In genomic region chr18:21084511-21085078, GRCh38 we compare ENCODE assay signal across 18 cellular contexts. TPM values are rescaled to one million over a fixed set of nuclear protein-coding genes. Genes with fewer than 3 reads are reported as not detected.
DNase-seq lines count a peak whose midpoint lies in the region; ATAC-seq, FAIRE-seq and TF ChIP-seq lines count a peak whose summit lies in the region.
"Had no signal": no experiment of that assay in that cellular context is flagged by ENCODE, and none has a peak within 500 bp of the region (broad histone marks: within the 10 kb centered on the region; RNA-seq: fewer than 3 reads in every experiment).

No MANE protein-coding gene starts in this region.

- intact Hi-C loops in natural killer cell (cut with micrococcal nuclease): no loop called here
- intact Hi-C loops in activated T-helper 1 cell treated with anti-CD3 and anti-CD28 coated beads, Interleukin-12 subunit alpha, Interleukin-12 subunit beta, Interleukin-2, Interleukin-4 antibody, amounts not matched to agents 30 ng/mL and 10 ng/mL and 1 ng/mL, durations not matched to agents 14 hours and 24 hours and 36 hours (cut with micrococcal nuclease): no loop called here

- no peaks in the 10 kb centered on the region for H3K27me3 Mint-ChIP-seq in activated T-cell treated with anti-CD3 and anti-CD28 coated beads, Interleukin-2, amount 50 U/mL, for 72 hours (ENCODE audit: low read depth)
- H3K27me3 Mint-ChIP-seq in astrocyte (ENCODE audit: low read depth, unreplicated experiment): no peaks in the 10 kb centered on the region
- no peaks in the 10 kb centered on the region for H3K27me3 Mint-ChIP-seq in natural killer cell (ENCODE audit: low read depth in 2 of 2)
- no peaks in the 10 kb centered on the region for H3K27me3 Mint-ChIP-seq in activated T-helper 1 cell treated with anti-CD3 and anti-CD28 coated beads, Interleukin-12 subunit alpha, Interleukin-12 subunit beta, Interleukin-2, Interleukin-4 antibody, amounts not matched to agents 30 ng/mL and 10 ng/mL and 1 ng/mL, durations not matched to agents 14 hours and 24 hours and 36 hours (ENCODE audit: insufficient read depth)
- H3K27me3 Mint-ChIP-seq: CD4-positive, alpha-beta T cell had no signal

- no peaks in the 10 kb centered on the region for H3K9me3 ChIP-seq in astrocyte (ENCODE audit: insufficient read depth, low read depth, low read length)
- H3K9me3 ChIP-seq: Peyer's patch had no signal

- no peak for TF ChIP-seq CTCF in astrocyte (IDR thresholded peaks at IDR 0.05; ENCODE audit: insufficient read depth, low read depth, low read length)
- no peak for TF ChIP-seq CTCF in natural killer cell (IDR thresholded peaks at IDR 0.05)

- H3K9me3 Mint-ChIP-seq in activated T-cell treated with anti-CD3 and anti-CD28 coated beads, Interleukin-2, amount 50 U/mL, for 72 hours: peaks cover 7 to 10% of the 10 kb centered on the region in 2 donors
- no peaks in the 10 kb centered on the region for H3K9me3 Mint-ChIP-seq in astrocyte (ENCODE audit: unreplicated experiment)
- peaks cover 0 to 5% of the 10 kb centered on the region in 2 donors for H3K9me3 Mint-ChIP-seq in natural killer cell
- peaks cover 22% of the 10 kb centered on the region for H3K9me3 Mint-ChIP-seq in activated T-helper 1 cell treated with anti-CD3 and anti-CD28 coated beads, Interleukin-12 subunit alpha, Interleukin-12 subunit beta, Interleukin-2, Interleukin-4 antibody, amounts not matched to agents 30 ng/mL and 10 ng/mL and 1 ng/mL, durations not matched to agents 14 hours and 24 hours and 36 hours

- H3K27me3 ChIP-seq in astrocyte (ENCODE audit: insufficient read depth, low read length): no peaks in the 10 kb centered on the region
- H3K27me3 ChIP-seq: Peyer's patch had no signal

- peak in 1 of 2 donors; percentile 29 for ATAC-seq in activated T-cell treated with anti-CD3 and anti-CD28 coated beads, Interleukin-2, amount 50 U/mL, for 72 hours (replicated peaks in 1 of 2)
- ATAC-seq in natural killer cell (no peak), HG03460 (IDR thresholded peaks at IDR 0.05; ENCODE audit: unreplicated experiment) (no peak)

- peak overlapping the region; percentile 76 for H3K27ac Mint-ChIP-seq in activated T-cell treated with anti-CD3 and anti-CD28 coated beads, Interleukin-2, amount 50 U/mL, for 72 hours
- H3K27ac Mint-ChIP-seq in astrocyte (ENCODE audit: unreplicated experiment): no peak overlapping the region
- H3K27ac Mint-ChIP-seq in natural killer cell: peak overlapping the region; percentile 65
- no peak overlapping the region for H3K27ac Mint-ChIP-seq in activated T-helper 1 cell treated with anti-CD3 and anti-CD28 coated beads, Interleukin-12 subunit alpha, Interleukin-12 subunit beta, Interleukin-2, Interleukin-4 antibody, amounts not matched to agents 30 ng/mL and 10 ng/mL and 1 ng/mL, durations not matched to agents 14 hours and 24 hours and 36 hours
- H3K27ac Mint-ChIP-seq: CD4-positive, alpha-beta T cell had no signal

- no peak overlapping the region for H3K4me3 ChIP-seq in astrocyte (ENCODE audit: insufficient read depth, low read depth, low read length)
- H3K4me3 ChIP-seq: Peyer's patch had no signal

- no peaks in the 10 kb centered on the region for H3K36me3 ChIP-seq in astrocyte (ENCODE audit: insufficient read depth, low read length)
- H3K36me3 ChIP-seq: Peyer's patch had no signal

- H3K4me3 Mint-ChIP-seq in activated T-cell treated with anti-CD3 and anti-CD28 coated beads, Interleukin-2, amount 50 U/mL, for 72 hours: peak overlapping the region in 1 of 2 donors; percentile 61
- H3K4me3 Mint-ChIP-seq in astrocyte (ENCODE audit: unreplicated experiment) (no peak overlapping the region), natural killer cell (peak overlapping the region; percentile 54)
- H3K4me3 Mint-ChIP-seq in activated T-helper 1 cell treated with anti-CD3 and anti-CD28 coated beads, Interleukin-12 subunit alpha, Interleukin-12 subunit beta, Interleukin-2, Interleukin-4 antibody, amounts not matched to agents 30 ng/mL and 10 ng/mL and 1 ng/mL, durations not matched to agents 14 hours and 24 hours and 36 hours: no peak overlapping the region
- H3K4me3 Mint-ChIP-seq: CD4-positive, alpha-beta T cell had no signal

- DNase-seq in activated T-cell treated with anti-CD3 and anti-CD28 coated beads, Interleukin-2, amount 50 U/mL, for 72 hours: no peak
- no peak for DNase-seq in activated T-cell treated with anti-CD3 and anti-CD28 coated beads, Interleukin-2, amount 50 U/mL, for 48 hours
- DNase-seq in ELR (ENCODE audit: low read depth): peak; percentile 7
- no peak for DNase-seq in astrocyte (ENCODE audit: low read depth)
- no peak for DNase-seq in natural killer cell
- DNase-seq in activated T-helper 1 cell treated with anti-CD3 and anti-CD28 coated beads, Interleukin-12 subunit alpha, Interleukin-12 subunit beta, Interleukin-2, Interleukin-4 antibody, amounts not matched to agents 30 ng/mL and 10 ng/mL and 1 ng/mL, durations not matched to agents 14 hours and 24 hours and 36 hours (ENCODE audit: low spot score): no peak
- DNase-seq in effector CD4-positive, alpha-beta T cell: no peak
- DNase-seq: AML-193; CD4-positive, alpha-beta T cell; H7; Karpas-422; NCI-H1417; NCI-H1930; NCI-H2171; NCI-H774; Peyer's patch; Right ventricle myocardium superior had no signal

- H4K20me1 ChIP-seq in astrocyte (ENCODE audit: insufficient read depth, low read length): peaks cover 90% of the 10 kb centered on the region

- no peak overlapping the region for H3K9ac ChIP-seq in astrocyte (ENCODE audit: low read length)

- H3K79me2 ChIP-seq in astrocyte (ENCODE audit: insufficient read depth, low read length): peaks cover 98% of the 10 kb centered on the region

- no peak overlapping the region for H2AFZ ChIP-seq in astrocyte (ENCODE audit: low read depth, low read length)

- H3K27ac ChIP-seq in astrocyte (ENCODE audit: low read depth, low read length): no peak overlapping the region
- H3K27ac ChIP-seq: Peyer's patch had no signal

- H3K36me3 Mint-ChIP-seq in activated T-cell treated with anti-CD3 and anti-CD28 coated beads, Interleukin-2, amount 50 U/mL, for 72 hours (ENCODE audit: insufficient read depth in 2 of 2): peaks cover 6 to 20% of the 10 kb centered on the region in 2 donors
- H3K36me3 Mint-ChIP-seq in astrocyte (ENCODE audit: low read depth, unreplicated experiment) (no peaks in the 10 kb centered on the region), natural killer cell (no peaks in the 10 kb centered on the region)
- peaks cover 4% of the 10 kb centered on the region for H3K36me3 Mint-ChIP-seq in activated T-helper 1 cell treated with anti-CD3 and anti-CD28 coated beads, Interleukin-12 subunit alpha, Interleukin-12 subunit beta, Interleukin-2, Interleukin-4 antibody, amounts not matched to agents 30 ng/mL and 10 ng/mL and 1 ng/mL, durations not matched to agents 14 hours and 24 hours and 36 hours (ENCODE audit: low read depth)

- H3K4me2 ChIP-seq in astrocyte (ENCODE audit: low read length): no peak overlapping the region

- peaks cover 61% of the 10 kb centered on the region for H3K4me1 Mint-ChIP-seq in activated T-cell treated with anti-CD3 and anti-CD28 coated beads, Interleukin-2, amount 50 U/mL, for 72 hours (ENCODE audit: low read depth)
- H3K4me1 Mint-ChIP-seq in astrocyte (ENCODE audit: low read depth, unreplicated experiment): peaks cover 3% of the 10 kb centered on the region
- peaks cover 83 to 87% of the 10 kb centered on the region in 2 donors for H3K4me1 Mint-ChIP-seq in natural killer cell
- H3K4me1 Mint-ChIP-seq in activated T-helper 1 cell treated with anti-CD3 and anti-CD28 coated beads, Interleukin-12 subunit alpha, Interleukin-12 subunit beta, Interleukin-2, Interleukin-4 antibody, amounts not matched to agents 30 ng/mL and 10 ng/mL and 1 ng/mL, durations not matched to agents 14 hours and 24 hours and 36 hours (ENCODE audit: low read depth): peaks cover 48% of the 10 kb centered on the region

- peak; percentile 64 for FAIRE-seq in astrocyte (lab: Jason Lieb, UNC)

- no peaks in the 10 kb centered on the region for H3K4me1 ChIP-seq in astrocyte (ENCODE audit: insufficient read depth, low read length)
- H3K4me1 ChIP-seq: Peyer's patch had no signal

RNA-seq across cellular contexts. Expression of gene ROCK1, which starts 27.0 kb away (rescaled TPM):
- 10 to 100 TPM; 62.5 to 67.5 TPM for total RNA-seq in activated T-cell treated with anti-CD3 and anti-CD28 coated beads, Interleukin-2, amount 50 U/mL, for 72 hours
- total RNA-seq in astrocyte (57.0 and 57.8 TPM in 2 replicates), natural killer cell (100 to 1,000 TPM; 139 to 152 (median 149) TPM)
- total RNA-seq in activated T-helper 1 cell treated with anti-CD3 and anti-CD28 coated beads, Interleukin-12 subunit alpha, Interleukin-12 subunit beta, Interleukin-2, Interleukin-4 antibody, amounts not matched to agents 30 ng/mL and 10 ng/mL and 1 ng/mL, durations not matched to agents 14 hours and 24 hours and 36 hours: 58.6 and 62.1 TPM in 2 replicates

Comparison
In these comparisons a context has a peak if more than half of its experiments do, and no peak if none do; other contexts are left out.
1. H3K27ac Mint-ChIP-seq: peak in activated T-cell treated with anti-CD3 and anti-CD28 coated beads, Interleukin-2, amount 50 U/mL, for 72 hours (single experiment) and natural killer cell (2 of 2); none in astrocyte (single experiment) and activated T-helper 1 cell treated with anti-CD3 and anti-CD28 coated beads, Interleukin-12 subunit alpha, Interleukin-12 subunit beta, Interleukin-2, Interleukin-4 antibody, amounts not matched to agents 30 ng/mL and 10 ng/mL and 1 ng/mL, durations not matched to agents 14 hours and 24 hours and 36 hours (single experiment).